Comparison of ENCODE assay signal across 1 cellular context in genomic region chr11:5284551-5285130, GRCh38.
A peak's percentile ranks its signal among the peaks of the same experiment; 100 is the strongest.
TF ChIP-seq lines count a peak whose summit lies in the region.

No MANE protein-coding gene starts in this region.

TF ChIP-seq in K562, 482 proteins besides CTCF, POLR2A, EP300 and RAD21 (continued from another document and continues in another):
- TF ChIP-seq CREB1 (IDR thresholded peaks at IDR 0.05), result peak; percentile 49; the same call in 1 of the 2 replicates
- no peak for TF ChIP-seq CREB1 (CRISPR knock-in tag; IDR thresholded peaks at IDR 0.05)
- TF ChIP-seq NCOA1 (IDR thresholded peaks at IDR 0.05; ENCODE audit: low read depth), result peak; percentile 63; the same call in 1 of the 2 replicates
- TF ChIP-seq ZNF23 (CRISPR knock-in tag; IDR thresholded peaks at IDR 0.05), result no peak
- TF ChIP-seq TCF3 (CRISPR knock-in tag; IDR thresholded peaks at IDR 0.05), result peak; percentile 95
- TF ChIP-seq GTF2A2 (tag; IDR thresholded peaks at IDR 0.05), result no peak
- TF ChIP-seq ELK3 (CRISPR knock-in tag; IDR thresholded peaks at IDR 0.05), result no peak
- 0 out of 2 replicates have a peak, but pooled peaks have one; percentile 38 for TF ChIP-seq JUND (IDR thresholded peaks at IDR 0.05; ENCODE audit: borderline replicate concordance, low read depth, low read length)
- no peak; the same call in 2 of the 3 replicates for TF ChIP-seq JUND (tag; IDR thresholded peaks at IDR 0.05; ENCODE audit: borderline replicate concordance, low read depth, low read length)
- no peak for TF ChIP-seq TRIM28 (IDR thresholded peaks at IDR 0.05)
- peak; percentile 49; the same call in 1 of the 2 replicates for TF ChIP-seq MAFF (IDR thresholded peaks at IDR 0.05; ENCODE audit: low read length)
- peak; percentile 73 for TF ChIP-seq ZKSCAN1 (IDR thresholded peaks at IDR 0.05; ENCODE audit: low read depth, low read length)
- no peak for TF ChIP-seq IRF9 (tag; IDR thresholded peaks at IDR 0.05)
- no peak for TF ChIP-seq ELK1 (CRISPR knock-in tag; IDR thresholded peaks at IDR 0.05)
- no peak for TF ChIP-seq TARDBP (IDR thresholded peaks at IDR 0.05)
- TF ChIP-seq EP400 (IDR thresholded peaks at IDR 0.05), result no peak
- no peak for TF ChIP-seq GTF2B (IDR thresholded peaks at IDR 0.05; ENCODE audit: extremely low read depth, insufficient read length)
- no peak for TF ChIP-seq GTF3C2 (IDR thresholded peaks at IDR 0.05; ENCODE audit: borderline replicate concordance, extremely low read depth, insufficient read length)
- TF ChIP-seq ZNF121 (CRISPR knock-in tag; conservative IDR thresholded peaks at IDR 0.05), result no peak
- no peak for TF ChIP-seq SIN3B (IDR thresholded peaks at IDR 0.05; ENCODE audit: low read depth)
- no peak for TF ChIP-seq FOXJ3 (CRISPR knock-in tag; IDR thresholded peaks at IDR 0.05)
- TF ChIP-seq HDAC1 (IDR thresholded peaks at IDR 0.05), result 0 out of 4 replicates have a peak, but pooled peaks of 1 of the 2 experiments have one; percentile 7
- peak; percentile 87; the same call in 1 of the 2 replicates for TF ChIP-seq KLF16 (IDR thresholded peaks at IDR 0.05)
- no peak for TF ChIP-seq GABPA (tag; conservative IDR thresholded peaks at IDR 0.05; ENCODE audit: low read depth)
- no peak for TF ChIP-seq ZNF232 (CRISPR knock-in tag; IDR thresholded peaks at IDR 0.05)
- TF ChIP-seq LEF1 (IDR thresholded peaks at IDR 0.05), result no peak; the same call in 1 of the 2 replicates
- TF ChIP-seq ZNF444 (CRISPR knock-in tag; IDR thresholded peaks at IDR 0.05), result no peak
- TF ChIP-seq ZNF77 (CRISPR knock-in tag; IDR thresholded peaks at IDR 0.05), result no peak
- peak; percentile 89; the same call in 1 of the 2 replicates for TF ChIP-seq TAL1 (IDR thresholded peaks at IDR 0.05)
- TF ChIP-seq ATF3 (IDR thresholded peaks at IDR 0.05), result no peak
- no peak for TF ChIP-seq ATF3 (CRISPR knock-in tag; conservative IDR thresholded peaks at IDR 0.05)
- TF ChIP-seq ZBTB11 (CRISPR knock-in tag; IDR thresholded peaks at IDR 0.05), result peak in 1 of 3 experiments; percentile 68; a peak in 2 of 6 replicates
- no peak for TF ChIP-seq ZFP30 (CRISPR knock-in tag; IDR thresholded peaks at IDR 0.05; ENCODE audit: borderline replicate concordance)
- TF ChIP-seq UBTF (IDR thresholded peaks at IDR 0.05; ENCODE audit: borderline replicate concordance in 1 of 2, low read depth in 2 of 2, low read length in 2 of 2), result no peak
- no peak for TF ChIP-seq MYBL2 (IDR thresholded peaks at IDR 0.05; ENCODE audit: low read depth)
- no peak for TF ChIP-seq MYBL2 (CRISPR knock-in tag; IDR thresholded peaks at IDR 0.05; ENCODE audit: borderline replicate concordance)
- 0 out of 4 replicates have a peak, but pooled peaks of 1 of the 2 experiments have one; percentile 64 for TF ChIP-seq BCLAF1 (IDR thresholded peaks at IDR 0.05; ENCODE audit: borderline replicate concordance in 1 of 2, control insufficient read depth in 1 of 2, low read depth in 2 of 2, low read length in 1 of 2)
- TF ChIP-seq ARNT (IDR thresholded peaks at IDR 0.05), result no peak
